ENCODE assay signal across 9 cellular contexts in genomic region chr2:54052825-54053718, GRCh38.
DNase-seq lines count a peak whose midpoint lies in the region; ATAC-seq and TF ChIP-seq lines count a peak whose summit lies in the region.
"Had no signal": no experiment of that assay in that cellular context is flagged by ENCODE, and none has a peak within 500 bp of the region (broad histone marks: within the 10 kb centered on the region; RNA-seq: fewer than 3 reads in every experiment).

No MANE protein-coding gene starts in this region.

- H3K27me3 ChIP-seq in suprapubic skin, result no peaks in the 10 kb centered on the region

- peaks cover 21% of the 10 kb centered on the region for H3K4me1 Mint-ChIP-seq in activated CD4-positive, alpha-beta T cell treated with anti-CD3 and anti-CD28 coated beads for 36 hours
- H3K4me1 Mint-ChIP-seq in stimulated activated naive CD8-positive, alpha-beta T cell treated with anti-CD3 and anti-CD28 coated beads, Interleukin-15, Interleukin-2, amounts not matched to agents 100 ng/mL and 50 ng/mL, for 24 hours (ENCODE audit: low read depth), result peaks cover 40% of the 10 kb centered on the region

- peaks cover 12% of the 10 kb centered on the region for H3K36me3 Mint-ChIP-seq in activated CD4-positive, alpha-beta T cell treated with anti-CD3 and anti-CD28 coated beads for 36 hours (ENCODE audit: low read depth)
- peaks cover 12% of the 10 kb centered on the region for H3K36me3 Mint-ChIP-seq in stimulated activated naive CD8-positive, alpha-beta T cell treated with anti-CD3 and anti-CD28 coated beads, Interleukin-15, Interleukin-2, amounts not matched to agents 100 ng/mL and 50 ng/mL, for 24 hours (ENCODE audit: low read depth)

- H3K27ac ChIP-seq in caudate nucleus (ENCODE audit: low read depth, low read length) (peak overlapping the region; percentile 75), suprapubic skin (no peak overlapping the region)

- no peak overlapping the region for H3K4me3 Mint-ChIP-seq in activated CD4-positive, alpha-beta T cell treated with anti-CD3 and anti-CD28 coated beads for 36 hours
- no peak overlapping the region for H3K4me3 Mint-ChIP-seq in stimulated activated naive CD8-positive, alpha-beta T cell treated with anti-CD3 and anti-CD28 coated beads, Interleukin-15, Interleukin-2, amounts not matched to agents 100 ng/mL and 50 ng/mL, for 24 hours

- CTCF ChIA-PET in activated CD4-positive, alpha-beta T cell treated with anti-CD3 and anti-CD28 coated beads for 36 hours (lab: Charles Lee), result interaction anchor here (0.7 to 1.8 kb wide), 5 partner anchors 36 to 651 kb away, joined by 3 to 7 read pairs (median 3); no protein-coding TSS in a partner anchor

- 94% methylated on average over 4 of the region's 4 CpGs for WGBS in suprapubic skin

- H3K27ac Mint-ChIP-seq in activated CD4-positive, alpha-beta T cell treated with anti-CD3 and anti-CD28 coated beads for 36 hours, result peak overlapping the region; percentile 7
- H3K27ac Mint-ChIP-seq in stimulated activated naive CD8-positive, alpha-beta T cell treated with anti-CD3 and anti-CD28 coated beads, Interleukin-15, Interleukin-2, amounts not matched to agents 100 ng/mL and 50 ng/mL, for 24 hours, result peak overlapping the region; percentile 12

- no peak for TF ChIP-seq POLR2A in suprapubic skin (IDR thresholded peaks at IDR 0.05)

- H3K4me3 ChIP-seq in suprapubic skin, result no peak overlapping the region
- H3K4me3 ChIP-seq: lung had no signal

- POLR2A ChIA-PET in activated CD4-positive, alpha-beta T cell treated with anti-CD3 and anti-CD28 coated beads for 36 hours (lab: Charles Lee), result interaction anchor here (0.7 kb wide), 1 partner anchor 543 kb away, joined by 5 read pairs; no protein-coding TSS in a partner anchor

- H3K4me1 ChIP-seq in suprapubic skin, result no peaks in the 10 kb centered on the region

- no peak for TF ChIP-seq EP300 in suprapubic skin (IDR thresholded peaks at IDR 0.05)

- H3K36me3 ChIP-seq in suprapubic skin, result peaks cover 21% of the 10 kb centered on the region

- peaks cover 3% of the 10 kb centered on the region for H3K9me3 Mint-ChIP-seq in activated CD4-positive, alpha-beta T cell treated with anti-CD3 and anti-CD28 coated beads for 36 hours (ENCODE audit: low read depth)
- no peaks in the 10 kb centered on the region for H3K9me3 Mint-ChIP-seq in stimulated activated naive CD8-positive, alpha-beta T cell treated with anti-CD3 and anti-CD28 coated beads, Interleukin-15, Interleukin-2, amounts not matched to agents 100 ng/mL and 50 ng/mL, for 24 hours

- intact Hi-C loops in activated CD4-positive, alpha-beta T cell treated with anti-CD3 and anti-CD28 coated beads for 36 hours (cut with DNase I, micrococcal nuclease), result no loop called here

- no peaks in the 10 kb centered on the region for H3K9me3 ChIP-seq in suprapubic skin

- H3K27me3 Mint-ChIP-seq in activated CD4-positive, alpha-beta T cell treated with anti-CD3 and anti-CD28 coated beads for 36 hours, result no peaks in the 10 kb centered on the region
- H3K27me3 Mint-ChIP-seq in stimulated activated naive CD8-positive, alpha-beta T cell treated with anti-CD3 and anti-CD28 coated beads, Interleukin-15, Interleukin-2, amounts not matched to agents 100 ng/mL and 50 ng/mL, for 24 hours, result no peaks in the 10 kb centered on the region

- ATAC-seq in activated CD4-positive, alpha-beta T cell treated with anti-CD3 and anti-CD28 coated beads for 36 hours, result peak; percentile 36
- peak; percentile 18 for ATAC-seq in HG03432 (IDR thresholded peaks at IDR 0.05; ENCODE audit: unreplicated experiment)

- no peak for TF ChIP-seq CTCF in suprapubic skin (IDR thresholded peaks at IDR 0.05)

- no peak for DNase-seq in activated CD4-positive, alpha-beta T cell treated with anti-CD3 and anti-CD28 coated beads for 36 hours
- no peak for DNase-seq in activated CD4-positive, alpha-beta T cell treated with anti-CD3 and anti-CD28 coated beads for 4 hours
- DNase-seq in caudate nucleus (lab: John Stamatoyannopoulos, UW) (no peak), H4 (ENCODE audit: low spot score) (no peak), suprapubic skin (ENCODE audit: low spot score in 2 of 2) (no peak), ureter (ENCODE audit: low spot score) (no peak)
